Comparison of ENCODE assay signal across 8 cellular contexts in genomic region chr10:106711313-106711906, GRCh38.
DNase-seq lines count a peak whose midpoint lies in the region; ATAC-seq lines count a peak whose summit lies in the region.

No MANE protein-coding gene starts in this region.

- no peak overlapping the region for H3K27ac Mint-ChIP-seq in activated CD4-positive, alpha-beta memory T cell treated with anti-CD3 and anti-CD28 coated beads, Interleukin-2, amount 10 ng/mL, durations not matched to agents 7 days and 5 days

- H3K4me3 Mint-ChIP-seq in activated CD4-positive, alpha-beta memory T cell treated with anti-CD3 and anti-CD28 coated beads, Interleukin-2, amount 10 ng/mL, durations not matched to agents 7 days and 5 days, result no peak overlapping the region

- POLR2A ChIA-PET in activated CD4-positive, alpha-beta memory T cell treated with anti-CD3 and anti-CD28 coated beads, Interleukin-2, amount 10 ng/mL, durations not matched to agents 7 days and 5 days (lab: Charles Lee), result no interaction called here

- no peaks in the 10 kb centered on the region for H3K4me1 Mint-ChIP-seq in activated CD4-positive, alpha-beta memory T cell treated with anti-CD3 and anti-CD28 coated beads, Interleukin-2, amount 10 ng/mL, durations not matched to agents 7 days and 5 days

- intact Hi-C loops in left ventricle myocardium superior (cut with micrococcal nuclease), result no loop called here

- peak; percentile 5 for DNase-seq in activated gamma-delta T cell treated with Interleukin-2 at 50 U/mL for 16 hours
- DNase-seq in activated gamma-delta T cell (lab: John Stamatoyannopoulos, UW), result no peak
- peak; percentile 39 for DNase-seq in H4 (ENCODE audit: low spot score)
- peak; percentile 64 for DNase-seq in Kasumi-1 (lab: John Stamatoyannopoulos, UW)
- peak; percentile 50 for DNase-seq in activated CD4-positive, alpha-beta memory T cell treated with anti-CD3 and anti-CD28 coated beads, Interleukin-2, amount 10 ng/mL, durations not matched to agents 7 days and 5 days
- peak; percentile 42 for DNase-seq in left ventricle myocardium superior
- peak; percentile 49 for DNase-seq in stimulated activated CD4-positive, alpha-beta T cell treated with anti-CD3 and anti-CD28 coated beads, Interleukin-15, amount 100 ng/mL, for 24 hours
- no peak for DNase-seq in hippocampal formation (lab: John Stamatoyannopoulos, UW)

- no peaks in the 10 kb centered on the region for H3K27me3 Mint-ChIP-seq in activated CD4-positive, alpha-beta memory T cell treated with anti-CD3 and anti-CD28 coated beads, Interleukin-2, amount 10 ng/mL, durations not matched to agents 7 days and 5 days

- no peaks in the 10 kb centered on the region for H3K36me3 Mint-ChIP-seq in activated CD4-positive, alpha-beta memory T cell treated with anti-CD3 and anti-CD28 coated beads, Interleukin-2, amount 10 ng/mL, durations not matched to agents 7 days and 5 days (ENCODE audit: low read depth)

- H3K9me3 Mint-ChIP-seq in activated CD4-positive, alpha-beta memory T cell treated with anti-CD3 and anti-CD28 coated beads, Interleukin-2, amount 10 ng/mL, durations not matched to agents 7 days and 5 days, result no peaks in the 10 kb centered on the region

- CTCF ChIA-PET in activated CD4-positive, alpha-beta memory T cell treated with anti-CD3 and anti-CD28 coated beads, Interleukin-2, amount 10 ng/mL, durations not matched to agents 7 days and 5 days (lab: Charles Lee), result interaction anchor here (1.2 kb wide), 1 partner anchor 11 kb away, joined by 3 read pairs; no protein-coding TSS in a partner anchor

- no peak for ATAC-seq in left ventricle myocardium superior

Comparison
In these comparisons a context has a peak if more than half of its experiments do, and no peak if none do; other contexts are left out.
1. DNase-seq: peak in activated gamma-delta T cell treated with Interleukin-2 at 50 U/mL for 16 hours (single experiment), H4 (single experiment), Kasumi-1 (2 of 2), activated CD4-positive, alpha-beta memory T cell treated with anti-CD3 and anti-CD28 coated beads, Interleukin-2, amount 10 ng/mL, durations not matched to agents 7 days and 5 days (single experiment), left ventricle myocardium superior (single experiment) and stimulated activated CD4-positive, alpha-beta T cell treated with anti-CD3 and anti-CD28 coated beads, Interleukin-15, amount 100 ng/mL, for 24 hours (single experiment); none in activated gamma-delta T cell (single experiment) and hippocampal formation (0 of 2).